In the genomic region with DNA sequence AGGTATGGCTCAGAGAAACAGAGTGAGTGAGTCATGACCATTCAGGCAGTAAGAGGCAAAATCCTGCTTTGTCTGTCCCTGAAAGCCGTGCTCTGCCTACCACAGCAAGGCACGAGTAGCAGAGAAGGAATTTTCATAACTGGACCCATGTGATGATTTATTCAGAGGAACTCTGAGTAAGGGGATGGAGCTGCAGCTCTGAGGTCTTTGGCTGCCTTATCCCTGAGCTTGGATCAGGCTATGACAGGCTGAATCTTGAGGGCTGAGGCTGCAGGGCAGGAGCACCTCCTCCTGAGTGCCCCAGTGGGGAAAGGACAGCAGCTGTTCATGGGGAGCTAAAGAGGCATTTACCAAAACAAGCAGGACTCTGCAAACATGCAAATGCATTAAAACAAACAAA, we compare ENCODE assay signal across 16 cellular contexts.
DNase-seq lines count a peak whose midpoint lies in the region; ATAC-seq, FAIRE-seq and TF ChIP-seq lines count a peak whose summit lies in the region.
"Had no signal": no experiment of that assay in that cellular context is flagged by ENCODE, and none has a peak within 500 bp of the region (broad histone marks: within the 10 kb centered on the region; RNA-seq: fewer than 3 reads in every experiment).

No MANE protein-coding gene starts in this region.

- H2BK5ac ChIP-seq in H9 (ENCODE audit: insufficient read length, low read length), result no peak overlapping the region

- H3K9ac ChIP-seq in H9 (ENCODE audit: extremely low read depth, insufficient read length, low read length), result no peak overlapping the region
- no peak overlapping the region for H3K9ac ChIP-seq in astrocyte (ENCODE audit: low read length)

- H3K4ac ChIP-seq in H9 (ENCODE audit: low read depth, low read length), result no peak overlapping the region

- no peak overlapping the region for H3K23ac ChIP-seq in H9 (ENCODE audit: insufficient read length, low read depth, low read length)

- intact Hi-C loops in CD14-positive monocyte (cut with micrococcal nuclease), result no loop called here

- peaks cover 59 to 78% of the 10 kb centered on the region in 2 experiments for H3K4me1 Mint-ChIP-seq in H9
- peaks cover 30% of the 10 kb centered on the region for H3K4me1 Mint-ChIP-seq in astrocyte (ENCODE audit: low read depth, unreplicated experiment)
- no peaks in the 10 kb centered on the region for H3K4me1 Mint-ChIP-seq in CD14-positive monocyte

- H3K27ac Mint-ChIP-seq in H9 (peak overlapping the region in 1 of 3 experiments; percentile 65; a peak in 2 of 7 replicates), astrocyte (ENCODE audit: unreplicated experiment) (peak overlapping the region; percentile 73), CD14-positive monocyte (no peak overlapping the region)
- H3K27ac Mint-ChIP-seq: dendritic cell treated with granulocyte-macrophage colony-stimulating factor and Interleukin-4, amounts not matched to agents 40 ng/mL and 50 ng/mL, for 4 days had no signal

- H2BK120ac ChIP-seq in H9 (ENCODE audit: low read depth, low read length, poor library complexity, severe bottlenecking), result no peak overlapping the region

- H2AK5ac ChIP-seq in H9 (ENCODE audit: insufficient read length, low read length), result no peak overlapping the region

- CTCF ChIA-PET in AG04450 (lab: Charles Lee), result no interaction called here

- peak overlapping the region; percentile 41 for H3K27ac ChIP-seq in AG04450 (ENCODE audit: low read depth, low read length)
- no peak overlapping the region for H3K27ac ChIP-seq in H9 (ENCODE audit: insufficient read length, low read depth, low read length)
- H3K27ac ChIP-seq in astrocyte (ENCODE audit: low read depth, low read length), result no peak overlapping the region
- H3K27ac ChIP-seq: C4-2B had no signal

- H4K8ac ChIP-seq in H9 (replicated peaks; ENCODE audit: insufficient read length, low read depth, low read length), result no peak overlapping the region

- H3K4me2 ChIP-seq in H9 (ENCODE audit: insufficient read depth, insufficient read length, low read length) (no peak overlapping the region), astrocyte (ENCODE audit: low read length) (peak overlapping the region; percentile 31)

- no peak overlapping the region for H4K91ac ChIP-seq in H9 (ENCODE audit: insufficient read length, low read depth, low read length)

- H3K36me3 Mint-ChIP-seq in H9 (ENCODE audit: insufficient read depth in 1 of 3, low read depth in 3 of 3), result 0 out of 7 replicates have a peak, but pooled peaks cover 0 to 2% (median 0%) of the 10 kb centered on the region in 3 experiments
- peaks cover 47% of the 10 kb centered on the region for H3K36me3 Mint-ChIP-seq in astrocyte (ENCODE audit: low read depth, unreplicated experiment)
- no peaks in the 10 kb centered on the region for H3K36me3 Mint-ChIP-seq in CD14-positive monocyte

- H3K4me3 Mint-ChIP-seq in H9, result no peak overlapping the region
- H3K4me3 Mint-ChIP-seq in astrocyte (ENCODE audit: unreplicated experiment), result peak overlapping the region; percentile 25
- no peak overlapping the region for H3K4me3 Mint-ChIP-seq in CD14-positive monocyte
- H3K4me3 Mint-ChIP-seq: dendritic cell treated with granulocyte-macrophage colony-stimulating factor and Interleukin-4, amounts not matched to agents 40 ng/mL and 50 ng/mL, for 4 days had no signal

- H3K9me3 Mint-ChIP-seq in H9 (no peaks in the 10 kb centered on the region; a peak in 3 of 5 replicates), astrocyte (ENCODE audit: unreplicated experiment) (peaks cover 2% of the 10 kb centered on the region), CD14-positive monocyte (peaks cover 0 to 4% (median 0%) of the 10 kb centered on the region in 7 donors)
- H3K9me3 Mint-ChIP-seq: dendritic cell treated with granulocyte-macrophage colony-stimulating factor and Interleukin-4, amounts not matched to agents 40 ng/mL and 50 ng/mL, for 4 days had no signal

- H3K4me1 ChIP-seq in H9 (ENCODE audit: insufficient read depth, low read length), result peaks cover 11% of the 10 kb centered on the region
- H3K4me1 ChIP-seq in astrocyte (ENCODE audit: insufficient read depth, low read length), result no peaks in the 10 kb centered on the region

- H3K14ac ChIP-seq in H9 (ENCODE audit: insufficient read depth, low read length), result peak overlapping the region; percentile 41; the same call in 1 of the 2 replicates

- H2BK15ac ChIP-seq in H9 (ENCODE audit: low read depth, low read length), result no peak overlapping the region

- DNase-seq in AG04450 (ENCODE audit: low read depth, low spot score) (peak; percentile 21), H9 (no peak), astrocyte (ENCODE audit: low read depth) (peak; percentile 75), iPS-NIHi11 (ENCODE audit: low spot score) (peak; percentile 32), CD14-positive monocyte (ENCODE audit: low spot score) (no peak), OCI-M1 (lab: John Stamatoyannopoulos, UW) (no peak), NAMALWA (ENCODE audit: low spot score) (no peak)
- DNase-seq: activated CD4-positive, CD25-positive, alpha-beta regulatory T cell; hypothalamus; mucosa of descending colon; NCI-H187 treated with DMSO at 0.1 percent for 48 hours had no signal

- H3K27me3 ChIP-seq in AG04450 (ENCODE audit: control insufficient read depth, insufficient read depth, low read length) (no peaks in the 10 kb centered on the region), H9 (ENCODE audit: insufficient read depth, low read length) (peaks cover 63% of the 10 kb centered on the region), astrocyte (ENCODE audit: insufficient read depth, low read length) (no peaks in the 10 kb centered on the region)

- H3K18ac ChIP-seq in H9 (ENCODE audit: insufficient read length, low read depth, low read length), result no peak overlapping the region

- H3K4me3 ChIP-seq in AG04450 (ENCODE audit: low read depth, low read length) (no peak overlapping the region), astrocyte (ENCODE audit: insufficient read depth, low read depth, low read length) (no peak overlapping the region)
- H3K4me3 ChIP-seq: mucosa of descending colon had no signal

- no peak overlapping the region for H3T11ph ChIP-seq in H9 (ENCODE audit: low read length)

- no peaks in the 10 kb centered on the region for H4K20me1 ChIP-seq in H9 (ENCODE audit: control insufficient read depth, insufficient read depth, insufficient read length)
- peaks cover 3% of the 10 kb centered on the region for H4K20me1 ChIP-seq in astrocyte (ENCODE audit: insufficient read depth, low read length)

- no peak for TF ChIP-seq CTCF in AG04450 (IDR thresholded peaks at IDR 0.05; ENCODE audit: low read depth, low read length)
- TF ChIP-seq CTCF in H9 (conservative IDR thresholded peaks at IDR 0.05), result no peak
- TF ChIP-seq CTCF in astrocyte (IDR thresholded peaks at IDR 0.05; ENCODE audit: insufficient read depth, low read depth, low read length), result no peak
- no peak for TF ChIP-seq CTCF in CD14-positive monocyte (IDR thresholded peaks at IDR 0.05)

- POLR2A ChIA-PET in AG04450 (lab: Yijun Ruan, JAX), result no interaction called here

- no peaks in the 10 kb centered on the region for H3K79me2 ChIP-seq in H9 (ENCODE audit: insufficient read depth, low read length)
- no peaks in the 10 kb centered on the region for H3K79me2 ChIP-seq in astrocyte (ENCODE audit: insufficient read depth, low read length)

- H2BK20ac ChIP-seq in H9 (ENCODE audit: low read depth, low read length, poor library complexity, severe bottlenecking), result no peak overlapping the region

- FAIRE-seq in astrocyte (lab: Jason Lieb, UNC), result no peak
- FAIRE-seq: GM12891 had no signal

- no peak overlapping the region for H2BK12ac ChIP-seq in H9 (ENCODE audit: insufficient read length, low read depth, low read length)

- H4K5ac ChIP-seq in H9 (ENCODE audit: insufficient read length, low read depth, low read length), result no peak overlapping the region

- H3K23me2 ChIP-seq in H9 (ENCODE audit: insufficient read length, low read depth, low read length, poor library complexity, severe bottlenecking), result no peaks in the 10 kb centered on the region

- H3K9me3 ChIP-seq in AG04450 (ENCODE audit: control insufficient read depth, insufficient read depth, low read length), result no peaks in the 10 kb centered on the region
- no peaks in the 10 kb centered on the region for H3K9me3 ChIP-seq in H9 (ENCODE audit: control insufficient read depth, low read depth, low read length)
- H3K9me3 ChIP-seq in astrocyte (ENCODE audit: insufficient read depth, low read depth, low read length), result no peaks in the 10 kb centered on the region
- H3K9me3 ChIP-seq: mucosa of descending colon had no signal

- H3K27me3 Mint-ChIP-seq in H9 (ENCODE audit: low read depth) (peaks cover 91% of the 10 kb centered on the region), astrocyte (ENCODE audit: low read depth, unreplicated experiment) (no peaks in the 10 kb centered on the region), CD14-positive monocyte (ENCODE audit: low read depth in 3 of 3) (peaks cover 1 to 9% (median 5%) of the 10 kb centered on the region in 3 donors)

- no CpG with 5 or more reads among the region's 2 CpGs for WGBS in H9 (ENCODE audit: extremely low coverage, insufficient read length, low lambda C conversion rate)

- H2AFZ ChIP-seq in H9 (ENCODE audit: low read length), result no peak overlapping the region
- no peak overlapping the region for H2AFZ ChIP-seq in astrocyte (ENCODE audit: low read depth, low read length)

- H3K79me1 ChIP-seq in H9 (ENCODE audit: insufficient read depth, low read depth, low read length, poor library complexity, severe bottlenecking), result no peaks in the 10 kb centered on the region

- ATAC-seq in HG02981 (IDR thresholded peaks at IDR 0.05; ENCODE audit: unreplicated experiment), result no peak
- ATAC-seq: mucosa of descending colon, Panc1 had no signal

- H3K56ac ChIP-seq in H9 (ENCODE audit: insufficient read length, low read depth, low read length), result no peak overlapping the region

- H3K36me3 ChIP-seq in astrocyte (ENCODE audit: insufficient read depth, low read length), result no peaks in the 10 kb centered on the region

Comparison
In these comparisons a context has a peak if more than half of its experiments do, and no peak if none do; other contexts are left out.
1. DNase-seq: peak in AG04450 (single experiment), astrocyte (single experiment) and iPS-NIHi11 (single experiment); none in H9 (single experiment), CD14-positive monocyte (single experiment), OCI-M1 (single experiment) and NAMALWA (single experiment).